11 cellular contexts compared by ENCODE assay signal in the genomic region with DNA sequence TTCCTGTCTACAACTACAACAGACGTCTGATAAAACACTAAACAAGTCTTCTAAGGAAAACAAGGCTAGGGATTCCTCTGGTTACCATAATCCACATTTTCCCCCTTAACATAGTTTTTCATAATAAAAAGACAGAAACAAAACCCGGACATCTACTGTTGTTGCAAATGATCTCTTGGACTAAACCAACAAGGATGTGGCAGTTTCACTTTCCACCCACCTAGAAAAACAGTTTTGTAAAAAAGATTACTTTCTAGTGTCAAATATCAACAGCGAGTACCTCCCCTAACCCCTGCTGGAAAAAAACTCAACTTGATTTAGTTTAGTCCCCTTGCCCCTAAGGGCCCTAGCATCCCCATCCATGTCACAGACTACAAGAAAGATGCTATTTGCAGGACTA. TPM values are rescaled to one million over a fixed set of nuclear protein-coding genes. Genes with fewer than 3 reads are reported as not detected.
A peak's percentile ranks its signal among the peaks of the same experiment; 100 is the strongest.
DNase-seq lines count a peak whose midpoint lies in the region; TF ChIP-seq lines count a peak whose summit lies in the region.
"Had no signal": no experiment of that assay in that cellular context is flagged by ENCODE, and none has a peak within 500 bp of the region (broad histone marks: within the 10 kb centered on the region; RNA-seq: fewer than 3 reads in every experiment).

No MANE protein-coding gene starts in this region.

- H3K27me3 ChIP-seq in Caco-2 (replicated peaks; ENCODE audit: control insufficient read depth, insufficient read depth, low read length) (no peaks in the 10 kb centered on the region), colonic mucosa (no peaks in the 10 kb centered on the region), dorsolateral prefrontal cortex (no peaks in the 10 kb centered on the region)

- no peaks in the 10 kb centered on the region for H3K27me3 Mint-ChIP-seq in Caco-2 (ENCODE audit: insufficient read depth, unreplicated experiment)
- no peaks in the 10 kb centered on the region for H3K27me3 Mint-ChIP-seq in progenitor cell of endocrine pancreas

- BruUV-seq in Caco-2 (replicated peaks; lab: Mats Ljungman, UMichigan), result TSS peak; percentile 31
- BruUV-seq in OCI-LY7 (replicated peaks; lab: Mats Ljungman, UMichigan), result TSS peak; percentile 66

- H3K36me3 Mint-ChIP-seq in Caco-2 (ENCODE audit: insufficient read depth, unreplicated experiment), result peaks cover 100% of the 10 kb centered on the region
- peaks cover 28% of the 10 kb centered on the region for H3K36me3 Mint-ChIP-seq in progenitor cell of endocrine pancreas (ENCODE audit: insufficient read depth)

- TF ChIP-seq CTCF in Caco-2 (IDR thresholded peaks at IDR 0.05; ENCODE audit: insufficient read depth in 1 of 2, low read depth in 1 of 2, low read length in 1 of 2, severe bottlenecking in 1 of 2, unreplicated experiment in 1 of 2), result no peak
- no peak for TF ChIP-seq CTCF in OCI-LY7 (conservative IDR thresholded peaks at IDR 0.05; ENCODE audit: low read length)
- no peak for TF ChIP-seq CTCF in colonic mucosa (IDR thresholded peaks at IDR 0.05)
- TF ChIP-seq CTCF in progenitor cell of endocrine pancreas (IDR thresholded peaks at IDR 0.05; ENCODE audit: unreplicated experiment), result no peak
- TF ChIP-seq CTCF in dorsolateral prefrontal cortex (IDR thresholded peaks at IDR 0.05 in 54 of 56, conservative IDR thresholded peaks at IDR 0.05 in 2 of 56; ENCODE audit: low read depth in 1 of 56, partially characterized antibody in 56 of 56), result no peak

- H3K4me1 Mint-ChIP-seq in Caco-2 (ENCODE audit: low read depth, unreplicated experiment) (peaks cover 31% of the 10 kb centered on the region), progenitor cell of endocrine pancreas (ENCODE audit: low read depth) (peaks cover 26% of the 10 kb centered on the region)

- H3K36me3 ChIP-seq in Caco-2 (ENCODE audit: control insufficient read depth, insufficient read depth, low read length), result peaks cover 13% of the 10 kb centered on the region
- peaks cover 99% of the 10 kb centered on the region for H3K36me3 ChIP-seq in OCI-LY7 (ENCODE audit: insufficient read depth, low read length)
- peaks cover 24% of the 10 kb centered on the region for H3K36me3 ChIP-seq in colonic mucosa

- H3K9me2 ChIP-seq in OCI-LY7 (ENCODE audit: insufficient read depth, low read length), result no peaks in the 10 kb centered on the region

- H3K4me1 ChIP-seq in Caco-2, result peaks cover 21% of the 10 kb centered on the region
- H3K4me1 ChIP-seq in OCI-LY7 (ENCODE audit: insufficient read depth, low read length, poor library complexity, severe bottlenecking), result peaks cover 35% of the 10 kb centered on the region
- no peaks in the 10 kb centered on the region for H3K4me1 ChIP-seq in colonic mucosa

- no peaks in the 10 kb centered on the region for H4K20me1 ChIP-seq in OCI-LY7 (ENCODE audit: insufficient read depth, low read length)

- no peak overlapping the region for H2AFZ ChIP-seq in OCI-LY7 (ENCODE audit: low read length)

- H3K4me3 ChIP-seq in Caco-2 (ENCODE audit: low read depth, low read length) (no peak overlapping the region), OCI-LY7 (ENCODE audit: low read depth, low read length, poor library complexity, severe bottlenecking) (no peak overlapping the region), colonic mucosa (no peak overlapping the region), dorsolateral prefrontal cortex (no peak overlapping the region)
- H3K4me3 ChIP-seq: thoracic aorta had no signal

- H3K27ac Mint-ChIP-seq in Caco-2 (ENCODE audit: unreplicated experiment) (peak overlapping the region; percentile 85), progenitor cell of endocrine pancreas (peak overlapping the region; percentile 86)

- intact Hi-C loops in Caco-2 (cut with micrococcal nuclease; ENCODE audit: unreplicated experiment), result loop anchor here (1.0 to 2.0 kb wide), 2 partner anchors 9 to 14 kb away; a partner anchor contains a TSS
- intact Hi-C loops in OCI-LY7 (cut with micrococcal nuclease; ENCODE audit: unreplicated experiment), result no loop called here
- intact Hi-C loops in colonic mucosa (cut with DNase I), result loop anchor here (5.0 to 10.0 kb wide), 2 partner anchors 52 to 109 kb away; a partner anchor contains a TSS
- intact Hi-C loops in dorsolateral prefrontal cortex (cut with DNase I), result no loop called here

- H3K27ac ChIP-seq in OCI-LY7 (ENCODE audit: low read depth, low read length, poor library complexity, severe bottlenecking), result peak overlapping the region; percentile 31
- peak overlapping the region; percentile 41 for H3K27ac ChIP-seq in colonic mucosa
- peak overlapping the region in 15 of 59 donors; percentile 2 to 44 (median 23) for H3K27ac ChIP-seq in dorsolateral prefrontal cortex
- H3K27ac ChIP-seq: thoracic aorta had no signal

- H3K9me3 ChIP-seq in Caco-2 (no peaks in the 10 kb centered on the region), OCI-LY7 (ENCODE audit: low read length) (no peaks in the 10 kb centered on the region), colonic mucosa (no peaks in the 10 kb centered on the region)
- H3K9me3 ChIP-seq: thoracic aorta had no signal

- H3K9me3 Mint-ChIP-seq in Caco-2 (ENCODE audit: unreplicated experiment) (no peaks in the 10 kb centered on the region), progenitor cell of endocrine pancreas (ENCODE audit: low read depth) (no peaks in the 10 kb centered on the region)

- POLR2A ChIA-PET in Caco-2 (lab: Charles Lee), result interaction anchor here (1.7 to 2.0 kb wide), 2 partner anchors 14 to 48 kb away, joined by 7 to 13 read pairs; a partner anchor contains a TSS
- POLR2A ChIA-PET in OCI-LY7 (lab: Charles Lee), result interaction anchor here (0.9 kb wide), 1 partner anchor 44 kb away, joined by 4 read pairs; no protein-coding TSS in a partner anchor

- H3K4me3 Mint-ChIP-seq in Caco-2 (ENCODE audit: unreplicated experiment) (no peak overlapping the region), progenitor cell of endocrine pancreas (ENCODE audit: low read depth) (no peak overlapping the region)

- no peak overlapping the region for H3K4me2 ChIP-seq in OCI-LY7 (ENCODE audit: low read length)

- CTCF ChIA-PET in Caco-2 (lab: Charles Lee), result no interaction called here
- CTCF ChIA-PET in OCI-LY7 (lab: Charles Lee; ENCODE audit: unreplicated experiment), result no interaction called here

- H3K79me2 ChIP-seq in OCI-LY7 (ENCODE audit: insufficient read depth, low read depth, low read length), result peaks cover 7% of the 10 kb centered on the region; the same call in 1 of the 2 replicates

- peak overlapping the region in 1 of 2 donors; percentile 21 for H3K9ac ChIP-seq in colonic mucosa (ENCODE audit: low read depth in 2 of 2, low read length in 2 of 2)

- DNase-seq in Caco-2, result no peak
- no peak for DNase-seq in OCI-LY7 (ENCODE audit: low spot score)
- no peak for DNase-seq in colonic mucosa
- DNase-seq in progenitor cell of endocrine pancreas (ENCODE audit: low spot score, unreplicated experiment), result no peak
- DNase-seq in SHP77 treated with DMSO at 0.1 percent for 48 hours (lab: John Stamatoyannopoulos, UW), result no peak
- DNase-seq in central memory CD4-positive, alpha-beta T cell, result no peak
- no peak for DNase-seq in cerebellum (ENCODE audit: low spot score)
- DNase-seq in dorsolateral prefrontal cortex, result no peak
- DNase-seq: NCI-H2081 treated with DMSO at 0.1 percent for 48 hours had no signal

RNA-seq across cellular contexts. Expression of a gene that starts 5.4 kb away (rescaled TPM):
- not detected in 2 replicates for total RNA-seq in Caco-2 (2022)
- total RNA-seq in OCI-LY7 (2014; rRNA removed; shearing (Covaris generic)), result not detected in 2 replicates
- not detected in 2 replicates for total RNA-seq in OCI-LY7 (2022)
- total RNA-seq in colonic mucosa, result under 1 TPM in 1 of 2 donors, not detected in 1; 0.56 TPM
- total RNA-seq in progenitor cell of endocrine pancreas, result 1.8 and 2.0 TPM in 2 replicates
- 37.2 TPM for total RNA-seq in cerebellum
- total RNA-seq in dorsolateral prefrontal cortex, result 100 to 1,000 TPM in 115 of 120 experiments, 10 to 100 TPM in 5; 71.3 to 383 (median 216) TPM
- total RNA-seq: aorta, thoracic aorta had no signal

RNA-seq across cellular contexts. Expression of a gene that starts 5.6 kb away (rescaled TPM):
- total RNA-seq in Caco-2 (2022), result 39.2 and 48.2 TPM in 2 replicates
- 20.7 and 21.6 TPM in 2 replicates for total RNA-seq in OCI-LY7 (2014; rRNA removed; shearing (Covaris generic))
- 46.2 and 46.7 TPM in 2 replicates for total RNA-seq in OCI-LY7 (2022)
- total RNA-seq in colonic mucosa, result 10 to 100 TPM; 36.5 to 65.5 TPM
- 84.9 and 85.8 TPM in 2 replicates for total RNA-seq in progenitor cell of endocrine pancreas
- total RNA-seq in cerebellum, result 82.4 TPM
- 100 to 1,000 TPM; 172 to 618 (median 433) TPM for total RNA-seq in dorsolateral prefrontal cortex

RNA-seq across cellular contexts. Expression of a gene that starts 14.4 kb away (rescaled TPM):
- total RNA-seq in Caco-2 (2022), result 60.0 and 62.9 TPM in 2 replicates
- total RNA-seq in OCI-LY7 (2014; rRNA removed; shearing (Covaris generic)), result 8.3 and 19.2 TPM in 2 replicates
- total RNA-seq in OCI-LY7 (2022), result 59.2 and 64.4 TPM in 2 replicates
- 10 to 100 TPM; 50.5 to 59.3 TPM for total RNA-seq in colonic mucosa
- 61.0 and 63.9 TPM in 2 replicates for total RNA-seq in progenitor cell of endocrine pancreas
- 28.0 TPM for total RNA-seq in cerebellum
- total RNA-seq in dorsolateral prefrontal cortex, result 100 to 1,000 TPM in 1 of 120 experiments, 10 to 100 TPM in 119; 49.2 to 100 (median 74.3) TPM

RNA-seq across cellular contexts. Expression of a gene that starts 15.4 kb away (rescaled TPM):
- 47.0 and 53.6 TPM in 2 replicates for total RNA-seq in Caco-2 (2022)
- total RNA-seq in OCI-LY7 (2014; rRNA removed; shearing (Covaris generic)), result 36.7 and 51.7 TPM in 2 replicates
- total RNA-seq in OCI-LY7 (2022), result 70.2 and 75.1 TPM in 2 replicates
- total RNA-seq in colonic mucosa, result 10 to 100 TPM; 34.2 to 39.8 TPM
- 35.5 and 40.8 TPM in 2 replicates for total RNA-seq in progenitor cell of endocrine pancreas
- 25.2 TPM for total RNA-seq in cerebellum
- 10 to 100 TPM; 21.6 to 58.1 (median 38.1) TPM for total RNA-seq in dorsolateral prefrontal cortex

RNA-seq across cellular contexts. Expression of a gene that starts 23.5 kb away (rescaled TPM):
- total RNA-seq in Caco-2 (2022) (0.35 and 0.64 TPM in 2 replicates), OCI-LY7 (2022) (0.65 TPM in 2 replicates), colonic mucosa (1 to 10 TPM in 1 of 2 donors, under 1 TPM in 1; 0.82 to 3.3 TPM), progenitor cell of endocrine pancreas (0.65 and 0.89 TPM in 2 replicates), cerebellum (0.91 TPM), dorsolateral prefrontal cortex (1 to 10 TPM in 33 of 120 experiments, under 1 TPM in 84, not detected in 3; 0.18 to 3.0 (median 0.71) TPM)
- total RNA-seq in OCI-LY7 (2014; rRNA removed; shearing (Covaris generic)), result 0.79 and 1.3 TPM in 2 replicates

Comparison
In these comparisons a context has a peak if more than half of its experiments do, and no peak if none do; other contexts are left out.
1. RNA of a gene that starts 5.4 kb away (total RNA-seq): 71.3 to 383 TPM in dorsolateral prefrontal cortex and 37.2 TPM in cerebellum (single experiment); 1.8 to 2.0 TPM in progenitor cell of endocrine pancreas, 0.56 TPM in colonic mucosa, not detected in OCI-LY7 and not detected in Caco-2; every median in the first group is over 10 times any median in the second.
2. intact Hi-C loops: an anchor here in Caco-2 (1.0 to 2.0 kb wide) and colonic mucosa (5.0 to 10.0 kb wide); none called in OCI-LY7 and dorsolateral prefrontal cortex.